34 cellular contexts compared by ENCODE assay signal in genomic region chr2:138101718-138102117, GRCh38.
"Had no signal": no experiment of that assay in that cellular context is flagged by ENCODE, and none has a peak within 500 bp of the region (broad histone marks: within the 10 kb centered on the region; RNA-seq: fewer than 3 reads in every experiment).

No MANE protein-coding gene starts in this region.

- H3K9me3 ChIP-seq: MG63 had no signal

- H3K27ac ChIP-seq: KMS-11 had no signal

- H3K9ac ChIP-seq: KMS-11 had no signal

- H3K27me3 ChIP-seq: MG63 had no signal

- DNase-seq: Karpas-422, Kasumi-1, KG1, MG63, MM.1S, MV-4-11, NCI-H1048, NCI-H1092, NCI-H1092 treated with DMSO at 0.1 percent for 48 hours, NCI-H1105, NCI-H1105 treated with DMSO at 0.1 percent for 48 hours, NCI-H1417, NCI-H1417 treated with DMSO at 0.1 percent for 48 hours, NCI-H1436, NCI-H1436 treated with DMSO at 0.1 percent for 48 hours, NCI-H146, NCI-H1694, NCI-H1694 treated with DMSO at 0.1 percent for 48 hours, NCI-H187, NCI-H187 treated with DMSO at 0.1 percent for 48 hours, NCI-H1930, NCI-H2029, NCI-H2029 treated with DMSO at 0.1 percent for 48 hours, NCI-H2081, NCI-H2081 treated with DMSO at 0.1 percent for 48 hours, NCI-H2107, NCI-H2171, NCI-H2171 treated with DMSO at 0.1 percent for 48 hours, NCI-H2227 treated with DMSO at 0.1 percent for 48 hours, NCI-H226, NCI-H345, NCI-H446, NCI-H446 treated with DMSO at 0.1 percent for 48 hours had no signal

- H3K4me2 ChIP-seq: KMS-11 had no signal

- H3K4me3 ChIP-seq: MG63 had no signal

- H3K36me3 ChIP-seq: MG63 had no signal
